Comparison of ENCODE assay signal across 26 cellular contexts in the genomic region with DNA sequence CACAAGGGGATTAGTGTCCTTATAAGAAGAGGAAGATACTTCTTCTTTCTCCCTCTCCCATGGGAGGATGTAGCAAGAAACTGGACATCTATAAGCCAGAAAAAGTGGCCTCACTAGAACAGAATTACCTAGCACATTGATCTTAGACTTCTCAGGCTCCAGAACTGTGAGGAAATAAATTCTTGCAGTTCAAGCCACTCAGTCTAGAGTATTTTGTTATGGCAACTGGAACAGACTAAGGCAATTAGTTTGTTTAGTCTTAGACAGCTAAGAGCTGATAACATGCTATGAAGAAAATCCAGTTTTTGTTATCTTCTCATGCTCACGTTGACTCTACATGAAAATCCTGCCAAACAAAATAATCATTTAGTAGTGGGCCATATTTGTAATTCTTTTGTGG.
"Had no signal": no experiment of that assay in that cellular context is flagged by ENCODE, and none has a peak within 500 bp of the region (broad histone marks: within the 10 kb centered on the region; RNA-seq: fewer than 3 reads in every experiment).

No MANE protein-coding gene starts in this region.

- H3K27me3 ChIP-seq: dorsolateral prefrontal cortex, neutrophil, right lobe of liver, tibial nerve, upper lobe of right lung, uterus had no signal

- ATAC-seq: left lobe of liver; mucosa of descending colon; natural killer cell treated with Interleukin-12 subunit alpha and Interleukin-12 subunit beta and Interleukin-15 and Interleukin-18, amount 100 ng/mL, for 72 hours; right lobe of liver; stimulated activated naive B cell treated with anti-CD40 and anti-IgM and Interleukin-4, amounts not matched to agents 10 μg/mL and 1 μg/mL and 100 μg/mL, for 72 hours; upper lobe of right lung had no signal

- FAIRE-seq: frontal cortex, keratinocyte, small intestine had no signal

- DNase-seq: cortex of kidney; dorsolateral prefrontal cortex; effector CD4-positive, alpha-beta T cell; mucosa of descending colon; naive B cell; right lobe of liver; small intestine; stimulated activated CD4-positive, alpha-beta T cell treated with anti-CD3 and anti-CD28 coated beads, Interleukin-15, amount 100 ng/mL, for 24 hours; stimulated activated CD4-positive, alpha-beta T cell treated with anti-CD3 and anti-CD28 coated beads, Interleukin-2, amount 100 ng/mL, for 48 hours; stimulated activated naive B cell treated with anti-CD40 and anti-IgM and Interleukin-4, amounts not matched to agents 10 μg/mL and 1 μg/mL and 100 μg/mL, for 72 hours; upper lobe of right lung; uterus had no signal

- H3K4me3 ChIP-seq: dorsolateral prefrontal cortex, lung, mucosa of descending colon, right lobe of liver, thoracic aorta, tibial nerve, upper lobe of right lung, uterus had no signal

- H3K4me1 Mint-ChIP-seq: memory B cell; mesothelial cell of epicardium; naive B cell; neural crest cell; stimulated activated naive B cell treated with anti-CD40 and anti-IgM and Interleukin-4, amounts not matched to agents 10 μg/mL and 1 μg/mL and 100 μg/mL, for 72 hours had no signal

- H3K9me3 Mint-ChIP-seq: memory B cell; mesothelial cell of epicardium; natural killer cell treated with Interleukin-12 subunit alpha and Interleukin-12 subunit beta and Interleukin-15 and Interleukin-18, amount 100 ng/mL, for 72 hours; neural crest cell; stimulated activated naive CD8-positive, alpha-beta T cell treated with anti-CD3 and anti-CD28 coated beads, Interleukin-15, Interleukin-2, amounts not matched to agents 100 ng/mL and 50 ng/mL, for 24 hours had no signal

- H3K36me3 Mint-ChIP-seq: memory B cell; mesothelial cell of epicardium; naive B cell; natural killer cell treated with Interleukin-12 subunit alpha and Interleukin-12 subunit beta and Interleukin-15 and Interleukin-18, amount 100 ng/mL, for 72 hours; stimulated activated naive B cell treated with anti-CD40 and anti-IgM and Interleukin-4, amounts not matched to agents 10 μg/mL and 1 μg/mL and 100 μg/mL, for 72 hours had no signal

- H3K79me2 ChIP-seq: parathyroid adenoma had no signal

- H3K9me3 ChIP-seq: neutrophil, right lobe of liver, thoracic aorta, tibial nerve, upper lobe of right lung, uterus had no signal

- H3K27me3 Mint-ChIP-seq: memory B cell; naive B cell; natural killer cell treated with Interleukin-12 subunit alpha and Interleukin-12 subunit beta and Interleukin-15 and Interleukin-18, amount 100 ng/mL, for 72 hours; progenitor cell of endocrine pancreas; stimulated activated naive B cell treated with anti-CD40 and anti-IgM and Interleukin-4, amounts not matched to agents 10 μg/mL and 1 μg/mL and 100 μg/mL, for 72 hours; stimulated activated naive CD8-positive, alpha-beta T cell treated with anti-CD3 and anti-CD28 coated beads, Interleukin-15, Interleukin-2, amounts not matched to agents 100 ng/mL and 50 ng/mL, for 24 hours had no signal

- H3K4me3 Mint-ChIP-seq: memory B cell; mesothelial cell of epicardium; naive B cell; natural killer cell treated with Interleukin-12 subunit alpha and Interleukin-12 subunit beta and Interleukin-15 and Interleukin-18, amount 100 ng/mL, for 72 hours; neural crest cell; stimulated activated naive B cell treated with anti-CD40 and anti-IgM and Interleukin-4, amounts not matched to agents 10 μg/mL and 1 μg/mL and 100 μg/mL, for 72 hours; stimulated activated naive CD8-positive, alpha-beta T cell treated with anti-CD3 and anti-CD28 coated beads, Interleukin-15, Interleukin-2, amounts not matched to agents 100 ng/mL and 50 ng/mL, for 24 hours had no signal

- H3K9ac ChIP-seq: parathyroid adenoma had no signal

- H3K4me1 ChIP-seq: parathyroid adenoma, right lobe of liver, tibial nerve, upper lobe of right lung, uterus had no signal

- H3K27ac Mint-ChIP-seq: memory B cell; mesothelial cell of epicardium; naive B cell; natural killer cell treated with Interleukin-12 subunit alpha and Interleukin-12 subunit beta and Interleukin-15 and Interleukin-18, amount 100 ng/mL, for 72 hours; progenitor cell of endocrine pancreas; stimulated activated naive B cell treated with anti-CD40 and anti-IgM and Interleukin-4, amounts not matched to agents 10 μg/mL and 1 μg/mL and 100 μg/mL, for 72 hours; stimulated activated naive CD8-positive, alpha-beta T cell treated with anti-CD3 and anti-CD28 coated beads, Interleukin-15, Interleukin-2, amounts not matched to agents 100 ng/mL and 50 ng/mL, for 24 hours had no signal

- H3K27ac ChIP-seq: dorsolateral prefrontal cortex, neutrophil, parathyroid adenoma, right lobe of liver, thoracic aorta, tibial nerve, upper lobe of right lung, uterus had no signal

- H2AFZ ChIP-seq: parathyroid adenoma had no signal

- H3K36me3 ChIP-seq: neutrophil, right lobe of liver, thoracic aorta, tibial nerve, upper lobe of right lung, uterus had no signal
